Comparison of ENCODE assay signal across 15 cellular contexts in the genomic region with DNA sequence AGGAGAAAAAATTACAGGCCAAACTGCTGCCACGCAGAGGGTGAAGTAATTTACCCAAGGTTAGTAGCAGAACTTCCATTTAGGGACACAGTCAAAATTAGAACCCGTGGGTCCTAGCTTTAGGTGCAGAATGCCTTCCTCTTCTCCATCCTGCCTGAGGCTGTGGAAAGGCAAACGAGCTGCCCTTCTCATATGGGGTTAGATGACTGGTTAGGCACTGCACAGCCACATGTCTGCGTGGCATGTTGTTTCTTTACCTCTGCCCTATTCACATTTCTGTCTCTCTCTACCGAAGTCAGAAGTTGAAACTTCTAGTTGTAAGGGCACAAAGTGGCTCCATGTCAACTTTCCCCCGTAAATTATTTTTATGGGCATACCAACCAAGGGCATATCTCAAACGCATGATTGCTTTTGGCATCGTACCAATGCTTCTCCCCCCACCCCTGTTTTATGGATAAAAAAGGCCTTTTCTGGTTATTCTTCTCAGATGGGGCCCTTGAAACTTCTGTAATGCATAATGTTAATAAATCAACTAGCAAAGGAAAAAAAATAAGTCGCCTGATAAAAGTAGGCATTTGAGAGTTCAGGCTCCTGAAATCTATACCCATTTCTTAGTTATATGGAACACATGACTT.
"Had no signal": no experiment of that assay in that cellular context is flagged by ENCODE, and none has a peak within 500 bp of the region (broad histone marks: within the 10 kb centered on the region; RNA-seq: fewer than 3 reads in every experiment).

No MANE protein-coding gene starts in this region.

- H3K4me3 ChIP-seq: left lung, testis, upper lobe of left lung had no signal

- H3K27ac ChIP-seq: foreskin keratinocyte, left lung, testis, upper lobe of left lung had no signal

- H3K27me3 ChIP-seq: foreskin keratinocyte, left lung, testis, upper lobe of left lung had no signal

- DNase-seq: activated CD4-positive, CD25-positive, alpha-beta regulatory T cell treated with anti-CD3 and anti-CD28 coated beads, Interleukin-2, amount 50 U/mL, for 72 hours; activated naive CD4-positive, alpha-beta T cell treated with Interleukin-2 at 50 U/mL for 16 hours; activated T-cell treated with anti-CD3 and anti-CD28 coated beads for 4 hours; aorta; cerebellar nuclear complex; effector CD8-positive, alpha-beta T cell; foreskin keratinocyte; left lung; occipital lobe; stimulated activated naive CD8-positive, alpha-beta T cell treated with anti-CD3 and anti-CD28 coated beads, Interleukin-15, amount 100 ng/mL, for 72 hours; upper lobe of left lung had no signal

- H3K36me3 ChIP-seq: left lung, upper lobe of left lung had no signal

- H3K9me3 ChIP-seq: left lung, testis, upper lobe of left lung had no signal

- FAIRE-seq: islet of Langerhans had no signal

- H3K4me1 ChIP-seq: testis, upper lobe of left lung had no signal

- ATAC-seq: foreskin keratinocyte; left lung; natural killer cell treated with Interleukin-12 subunit alpha and Interleukin-12 subunit beta and Interleukin-15 and Interleukin-18, amount 100 ng/mL, for 72 hours; sciatic nerve; stimulated activated naive CD8-positive, alpha-beta T cell treated with anti-CD3 and anti-CD28 coated beads, Interleukin-15, amount 100 ng/mL, for 72 hours had no signal
